In genomic region chr19:32363175-32363574, GRCh38 we compare ENCODE assay signal across 10 cellular contexts. TPM values are rescaled to one million over a fixed set of nuclear protein-coding genes. Genes with fewer than 3 reads are reported as not detected.
DNase-seq lines count a peak whose midpoint lies in the region; ATAC-seq and TF ChIP-seq lines count a peak whose summit lies in the region.
"Had no signal": no experiment of that assay in that cellular context is flagged by ENCODE, and none has a peak within 500 bp of the region (broad histone marks: within the 10 kb centered on the region; RNA-seq: fewer than 3 reads in every experiment).

No MANE protein-coding gene starts in this region.

- H3K27ac ChIP-seq in colonic mucosa (peak overlapping the region; percentile 20), right lobe of liver (peak overlapping the region; percentile 26 to 81 (median 74)), tibial nerve (peak overlapping the region; percentile 41 to 87 (median 68))

- TF ChIP-seq CTCF in colonic mucosa (IDR thresholded peaks at IDR 0.05) = no peak
- TF ChIP-seq CTCF in right lobe of liver (IDR thresholded peaks at IDR 0.05) = no peak
- no peak for TF ChIP-seq CTCF in tibial nerve (IDR thresholded peaks at IDR 0.05)

- TF ChIP-seq EP300 in tibial nerve (IDR thresholded peaks at IDR 0.05) = peak in 1 of 2 donors; percentile 60

- intact Hi-C loops in colonic mucosa (cut with DNase I) (no loop called here), right lobe of liver (cut with DNase I) (no loop called here)

- ATAC-seq in right lobe of liver = peak; percentile 80 to 89 (median 82)
- ATAC-seq in GM19328 (IDR thresholded peaks at IDR 0.05; ENCODE audit: unreplicated experiment) = no peak

- no peak overlapping the region for H3K4me3 ChIP-seq in colonic mucosa
- H3K4me3 ChIP-seq in right lobe of liver = no peak overlapping the region
- H3K4me3 ChIP-seq in tibial nerve = no peak overlapping the region
- no peak overlapping the region for H3K4me3 ChIP-seq in HAP-1

- no peaks in the 10 kb centered on the region for H3K27me3 ChIP-seq in colonic mucosa
- H3K27me3 ChIP-seq in right lobe of liver = no peaks in the 10 kb centered on the region
- H3K27me3 ChIP-seq in tibial nerve = no peaks in the 10 kb centered on the region
- H3K27me3 ChIP-seq in HAP-1 (ENCODE audit: low read depth) = no peaks in the 10 kb centered on the region

- no peak overlapping the region for H3K9ac ChIP-seq in colonic mucosa (ENCODE audit: low read depth in 2 of 2, low read length in 2 of 2)

- WGBS in right lobe of liver (ENCODE audit: insufficient coverage, low coverage, low lambda C conversion rate, missing lambda C conversion rate) = 29% methylated on average over 3 of the region's 3 CpGs
- WGBS in tibial nerve, 2 donors = 39 to 41% methylated on average over 3 of the region's 3 CpGs

- no peak for TF ChIP-seq POLR2A in right lobe of liver (IDR thresholded peaks at IDR 0.05)
- no peak for TF ChIP-seq POLR2A in tibial nerve (IDR thresholded peaks at IDR 0.05)

- H3K9me3 ChIP-seq in colonic mucosa (no peaks in the 10 kb centered on the region), right lobe of liver (no peaks in the 10 kb centered on the region), tibial nerve (no peaks in the 10 kb centered on the region), HAP-1 (no peaks in the 10 kb centered on the region)

- DNase-seq in NOMO-1 treated with DMSO at 0.1 percent for 48 hours (lab: John Stamatoyannopoulos, UW; ENCODE audit: unreplicated experiment) (peak; percentile 88), colonic mucosa (no peak), right lobe of liver (no peak), tibial nerve (ENCODE audit: low spot score in 2 of 2) (no peak), mesenteric fat pad (ENCODE audit: low spot score) (no peak), HAP-1 (ENCODE audit: low spot score in 2 of 2) (no peak)
- no peak for DNase-seq in activated CD4-positive, CD25-positive, alpha-beta regulatory T cell (lab: John Stamatoyannopoulos, UW)
- DNase-seq: activated CD8-positive, alpha-beta memory T cell treated with anti-CD3 and anti-CD28 coated beads, Interleukin-2, amount 50 U/mL, for 48 hours; stimulated activated CD4-positive, alpha-beta T cell treated with anti-CD3 and anti-CD28 coated beads, Interleukin-12 subunit alpha, Interleukin-12 subunit beta, amount 100 ng/mL, for 4 hours had no signal

- in situ Hi-C loops in HAP-1 (cut with MboI; ENCODE audit: low sequenced_read_pairs) = no loop called here

- H3K4me1 ChIP-seq in colonic mucosa (no peaks in the 10 kb centered on the region), right lobe of liver (peaks cover 0 to 23% (median 9%) of the 10 kb centered on the region in 4 donors), tibial nerve (peaks cover 0 to 43% (median 8%) of the 10 kb centered on the region in 4 donors), HAP-1 (no peaks in the 10 kb centered on the region)

- H3K36me3 ChIP-seq in colonic mucosa = no peaks in the 10 kb centered on the region
- H3K36me3 ChIP-seq in right lobe of liver = peaks cover 0 to 22% (median 12%) of the 10 kb centered on the region in 4 donors
- peaks cover 0 to 43% (median 0%) of the 10 kb centered on the region in 3 donors for H3K36me3 ChIP-seq in tibial nerve
- H3K36me3 ChIP-seq in HAP-1 (replicated peaks) = peaks cover 57% of the 10 kb centered on the region

RNA-seq across cellular contexts. Expression of gene ZNF507, which starts 17.8 kb away (rescaled TPM):
- total RNA-seq in colonic mucosa (10 to 100 TPM; 15.3 to 16.6 TPM), right lobe of liver (10 to 100 TPM in 2 of 6 experiments, 1 to 10 TPM in 4; 7.1 to 10.9 (median 9.1) TPM), tibial nerve (10 to 100 TPM; 28.5 to 35.7 (median 32.1) TPM), mesenteric fat pad (15.8 TPM)

RNA-seq across cellular contexts. Expression of gene DPY19L3, which starts 42.4 kb away (rescaled TPM):
- total RNA-seq in colonic mucosa = 10 to 100 TPM; 12.1 to 13.6 TPM
- total RNA-seq in right lobe of liver = 10 to 100 TPM in 4 of 6 experiments, 1 to 10 TPM in 2; 8.0 to 13.5 (median 12.4) TPM
- total RNA-seq in tibial nerve = 10 to 100 TPM; 19.4 to 95.7 (median 39.6) TPM
- total RNA-seq in mesenteric fat pad = 25.3 TPM

Comparison
In these comparisons a context has a peak if more than half of its experiments do, and no peak if none do; other contexts are left out.
1. H3K27ac ChIP-seq: peak in every context shown above with its lines; median percentile 74 in right lobe of liver; 68 in tibial nerve; 20 in colonic mucosa.